Comparison of ENCODE assay signal across 27 cellular contexts in the genomic region with DNA sequence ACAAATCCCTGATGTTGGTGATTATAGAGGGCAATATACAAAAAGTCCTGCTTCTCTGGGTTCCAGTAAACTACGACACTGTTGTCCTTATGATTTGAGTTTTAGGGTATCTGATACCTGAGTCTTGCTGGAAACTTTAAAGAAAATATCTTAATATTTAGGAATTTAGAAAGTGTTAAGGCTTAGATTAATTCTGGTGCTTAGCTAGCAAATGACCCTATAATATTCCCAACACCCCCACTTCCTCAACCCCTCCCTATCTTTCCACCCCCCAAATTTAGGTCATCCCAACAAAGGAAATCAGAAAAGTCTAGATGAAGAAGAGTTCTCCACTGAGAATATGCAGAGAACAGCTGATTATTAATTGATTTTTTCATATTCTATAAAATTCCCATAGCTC.
"Had no signal": no experiment of that assay in that cellular context is flagged by ENCODE, and none has a peak within 500 bp of the region (broad histone marks: within the 10 kb centered on the region; RNA-seq: fewer than 3 reads in every experiment).

No MANE protein-coding gene starts in this region.

- H3K27ac ChIP-seq: brain microvascular endothelial cell, coronary artery, foreskin keratinocyte, left ventricle myocardium inferior, ovary, testis had no signal

- H3K9me3 ChIP-seq: left ventricle myocardium inferior, ovary, testis had no signal

- ATAC-seq: esophagus mucosa; foreskin keratinocyte; sciatic nerve; stimulated activated naive B cell treated with anti-CD40 and anti-IgM and Interleukin-4, amounts not matched to agents 10 μg/mL and 1 μg/mL and 100 μg/mL, for 72 hours; WTC11 had no signal

- H3K4me3 Mint-ChIP-seq: activated CD4-positive, alpha-beta memory T cell treated with anti-CD3 and anti-CD28 coated beads, Interleukin-2, amount 10 ng/mL, durations not matched to agents 7 days and 5 days; activated CD4-positive, alpha-beta T cell treated with anti-CD3 and anti-CD28 coated beads, Interleukin-2, amount 10 ng/mL, durations not matched to agents 7 days and 5 days; activated naive CD4-positive, alpha-beta T cell treated with anti-CD3 and anti-CD28 coated beads, Interleukin-2, amount 10 ng/mL, durations not matched to agents 7 days and 5 days; activated T-cell treated with anti-CD3 and anti-CD28 coated beads, Interleukin-2, amount 50 U/mL, for 24 hours; stimulated activated naive B cell treated with anti-CD40 and anti-IgM and Interleukin-4, amounts not matched to agents 10 μg/mL and 1 μg/mL and 100 μg/mL, for 72 hours; T-helper 1 cell treated with Interleukin-12 subunit alpha and Interleukin-12 subunit beta and Interleukin-4 antibody, amounts not matched to agents 30 μg/mL and 1 μg/mL, for 36 hours; WTC11 had no signal

- H3K27ac Mint-ChIP-seq: activated CD4-positive, alpha-beta memory T cell treated with anti-CD3 and anti-CD28 coated beads, Interleukin-2, amount 10 ng/mL, durations not matched to agents 7 days and 5 days; activated CD4-positive, alpha-beta T cell treated with anti-CD3 and anti-CD28 coated beads, Interleukin-2, amount 10 ng/mL, durations not matched to agents 7 days and 5 days; activated naive CD4-positive, alpha-beta T cell treated with anti-CD3 and anti-CD28 coated beads, Interleukin-2, amount 10 ng/mL, durations not matched to agents 7 days and 5 days; activated T-cell treated with anti-CD3 and anti-CD28 coated beads, Interleukin-2, amount 50 U/mL, for 24 hours; progenitor cell of endocrine pancreas; stimulated activated naive B cell treated with anti-CD40 and anti-IgM and Interleukin-4, amounts not matched to agents 10 μg/mL and 1 μg/mL and 100 μg/mL, for 72 hours; T-helper 1 cell treated with Interleukin-12 subunit alpha and Interleukin-12 subunit beta and Interleukin-4 antibody, amounts not matched to agents 30 μg/mL and 1 μg/mL, for 36 hours; WTC11 had no signal

- H3K4me1 Mint-ChIP-seq: WTC11 had no signal

- H3K4me3 ChIP-seq: coronary artery, left ventricle myocardium inferior, ovary, testis had no signal

- H3K27me3 ChIP-seq: brain microvascular endothelial cell, foreskin keratinocyte, ovary, testis had no signal

- H3K36me3 ChIP-seq: brain microvascular endothelial cell, ovary had no signal

- DNase-seq: activated CD4-positive, alpha-beta memory T cell treated with anti-CD3 and anti-CD28 coated beads, Interleukin-2, amount 10 ng/mL, durations not matched to agents 7 days and 5 days; activated CD4-positive, alpha-beta T cell treated with anti-CD3 and anti-CD28 coated beads for 1 hour; activated CD4-positive, alpha-beta T cell treated with anti-CD3 and anti-CD28 coated beads, Interleukin-2, amount 10 ng/mL, durations not matched to agents 7 days and 5 days; activated CD8-positive, alpha-beta memory T cell treated with anti-CD3 and anti-CD28 coated beads, Interleukin-2, amount 50 U/mL, for 48 hours; activated gamma-delta T cell; activated naive CD4-positive, alpha-beta T cell treated with anti-CD3 and anti-CD28 coated beads, Interleukin-2, amount 10 ng/mL, durations not matched to agents 7 days and 5 days; activated T-cell treated with anti-CD3 and anti-CD28 coated beads, Interleukin-2, amount 50 U/mL, for 24 hours; amniotic stem cell; brain microvascular endothelial cell; foreskin keratinocyte; left ventricle myocardium inferior; mammary epithelial cell; ovary; small intestine; stimulated activated CD4-positive, alpha-beta T cell treated with anti-CD3 and anti-CD28 coated beads, Interleukin-1b, Interleukin-23, amount 100 ng/mL, for 48 hours; stimulated activated CD4-positive, alpha-beta T cell treated with anti-CD3 and anti-CD28 coated beads, Interleukin-4, amount 100 ng/mL, for 4 hours; stimulated activated CD8-positive, alpha-beta memory T cell treated with anti-CD3 and anti-CD28 coated beads, Interleukin-4, amount 100 ng/mL, for 48 hours; stimulated activated naive B cell treated with anti-CD40 and anti-IgM and Interleukin-4, amounts not matched to agents 10 μg/mL and 1 μg/mL and 100 μg/mL, for 72 hours; SW 1271; T1000; testis had no signal

- H3K27me3 Mint-ChIP-seq: activated CD4-positive, alpha-beta memory T cell treated with anti-CD3 and anti-CD28 coated beads, Interleukin-2, amount 10 ng/mL, durations not matched to agents 7 days and 5 days; activated CD4-positive, alpha-beta T cell treated with anti-CD3 and anti-CD28 coated beads, Interleukin-2, amount 10 ng/mL, durations not matched to agents 7 days and 5 days; activated naive CD4-positive, alpha-beta T cell treated with anti-CD3 and anti-CD28 coated beads, Interleukin-2, amount 10 ng/mL, durations not matched to agents 7 days and 5 days; activated T-cell treated with anti-CD3 and anti-CD28 coated beads, Interleukin-2, amount 50 U/mL, for 24 hours; progenitor cell of endocrine pancreas; stimulated activated naive B cell treated with anti-CD40 and anti-IgM and Interleukin-4, amounts not matched to agents 10 μg/mL and 1 μg/mL and 100 μg/mL, for 72 hours had no signal
